ENCODE assay signal across 2 cellular contexts in the genomic region with DNA sequence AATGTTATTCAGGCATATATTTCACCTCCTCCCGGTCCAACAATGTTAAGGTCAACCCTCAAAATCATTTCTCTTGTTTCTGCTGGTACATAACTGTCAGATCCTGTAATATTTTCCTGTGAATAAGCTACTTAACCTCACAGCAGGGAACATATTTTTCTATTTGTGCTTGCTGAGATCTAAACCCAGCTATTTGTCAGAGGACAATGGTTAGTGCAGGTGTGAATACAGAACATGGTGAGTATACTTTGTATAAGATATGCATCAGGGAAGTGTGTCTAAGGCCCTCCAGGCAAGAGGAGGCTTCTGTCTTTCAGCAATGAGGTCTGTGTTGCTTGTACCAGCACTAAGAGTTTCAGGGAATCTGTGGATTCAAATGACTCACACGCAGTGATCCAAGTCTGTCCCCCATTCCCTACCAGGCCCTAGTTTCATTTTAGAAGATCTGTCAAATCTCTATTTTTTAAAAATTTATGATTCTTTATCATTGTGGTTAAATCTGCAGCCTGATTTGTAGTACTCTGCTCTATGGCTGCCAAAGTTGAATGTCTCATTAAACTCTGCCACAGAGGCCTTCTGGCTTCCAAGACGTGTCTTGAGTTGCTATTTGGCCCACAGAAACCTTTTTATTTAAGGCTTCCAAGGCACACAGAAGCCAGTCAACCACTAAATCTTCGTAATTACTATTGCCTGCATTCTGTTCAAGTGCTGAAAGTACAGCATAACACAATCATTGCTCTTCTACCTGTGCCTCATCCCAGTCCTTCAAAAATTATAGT.
TF ChIP-seq lines count a peak whose summit lies in the region.

No MANE protein-coding gene starts in this region.

TF ChIP-seq in SK-N-SH treated with all-trans-retinoic acid at 6 μM for 48 hours, 23 proteins besides CTCF, POLR2A, EP300 and RAD21:
- TF ChIP-seq RARB (CRISPR knock-in tag; IDR thresholded peaks at IDR 0.05) (peak; percentile 43; the same call in 1 of the 2 replicates), TOX (CRISPR knock-in tag; IDR thresholded peaks at IDR 0.05; ENCODE audit: borderline replicate concordance) (peak; percentile 79; the same call in 1 of the 2 replicates), CREB5 (CRISPR knock-in tag; IDR thresholded peaks at IDR 0.05; ENCODE audit: low read depth) (no peak), ZNF565 (CRISPR knock-in tag; conservative IDR thresholded peaks at IDR 0.05; ENCODE audit: low read depth) (no peak)

TF ChIP-seq in SK-N-SH, 30 proteins besides CTCF, POLR2A, EP300 and RAD21:
- TF ChIP-seq NRF1 (IDR thresholded peaks at IDR 0.05; ENCODE audit: low read depth, low read length) (no peak), MXI1 (IDR thresholded peaks at IDR 0.05; ENCODE audit: low read depth, low read length) (no peak), GABPA (IDR thresholded peaks at IDR 0.05; ENCODE audit: low read depth) (no peak), POLR2AphosphoS5 (IDR thresholded peaks at IDR 0.05; ENCODE audit: low read depth, low read length) (no peak), NFIC (IDR thresholded peaks at IDR 0.05; ENCODE audit: borderline replicate concordance) (no peak), JUND (IDR thresholded peaks at IDR 0.05) (no peak), FOSL2 (IDR thresholded peaks at IDR 0.05; ENCODE audit: borderline replicate concordance, low read depth) (no peak), FOXJ3 (CRISPR knock-in tag; IDR thresholded peaks at IDR 0.05) (no peak), RFX5 (IDR thresholded peaks at IDR 0.05; ENCODE audit: low read length) (no peak), TAF1 (IDR thresholded peaks at IDR 0.05; ENCODE audit: borderline replicate concordance, low read depth, low read length) (no peak), EZH2phosphoT487 (IDR thresholded peaks at IDR 0.05; ENCODE audit: borderline replicate concordance, low read depth) (no peak), ELF1 (IDR thresholded peaks at IDR 0.05) (no peak)
- TF ChIP-seq, protein P1, sequence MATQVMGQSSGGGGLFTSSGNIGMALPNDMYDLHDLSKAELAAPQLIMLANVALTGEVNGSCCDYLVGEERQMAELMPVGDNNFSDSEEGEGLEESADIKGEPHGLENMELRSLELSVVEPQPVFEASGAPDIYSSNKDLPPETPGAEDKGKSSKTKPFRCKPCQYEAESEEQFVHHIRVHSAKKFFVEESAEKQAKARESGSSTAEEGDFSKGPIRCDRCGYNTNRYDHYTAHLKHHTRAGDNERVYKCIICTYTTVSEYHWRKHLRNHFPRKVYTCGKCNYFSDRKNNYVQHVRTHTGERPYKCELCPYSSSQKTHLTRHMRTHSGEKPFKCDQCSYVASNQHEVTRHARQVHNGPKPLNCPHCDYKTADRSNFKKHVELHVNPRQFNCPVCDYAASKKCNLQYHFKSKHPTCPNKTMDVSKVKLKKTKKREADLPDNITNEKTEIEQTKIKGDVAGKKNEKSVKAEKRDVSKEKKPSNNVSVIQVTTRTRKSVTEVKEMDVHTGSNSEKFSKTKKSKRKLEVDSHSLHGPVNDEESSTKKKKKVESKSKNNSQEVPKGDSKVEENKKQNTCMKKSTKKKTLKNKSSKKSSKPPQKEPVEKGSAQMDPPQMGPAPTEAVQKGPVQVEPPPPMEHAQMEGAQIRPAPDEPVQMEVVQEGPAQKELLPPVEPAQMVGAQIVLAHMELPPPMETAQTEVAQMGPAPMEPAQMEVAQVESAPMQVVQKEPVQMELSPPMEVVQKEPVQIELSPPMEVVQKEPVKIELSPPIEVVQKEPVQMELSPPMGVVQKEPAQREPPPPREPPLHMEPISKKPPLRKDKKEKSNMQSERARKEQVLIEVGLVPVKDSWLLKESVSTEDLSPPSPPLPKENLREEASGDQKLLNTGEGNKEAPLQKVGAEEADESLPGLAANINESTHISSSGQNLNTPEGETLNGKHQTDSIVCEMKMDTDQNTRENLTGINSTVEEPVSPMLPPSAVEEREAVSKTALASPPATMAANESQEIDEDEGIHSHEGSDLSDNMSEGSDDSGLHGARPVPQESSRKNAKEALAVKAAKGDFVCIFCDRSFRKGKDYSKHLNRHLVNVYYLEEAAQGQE (IDR thresholded peaks at IDR 0.05; ENCODE audit: low read depth, low read length), result no peak
- TF ChIP-seq, protein P2, sequence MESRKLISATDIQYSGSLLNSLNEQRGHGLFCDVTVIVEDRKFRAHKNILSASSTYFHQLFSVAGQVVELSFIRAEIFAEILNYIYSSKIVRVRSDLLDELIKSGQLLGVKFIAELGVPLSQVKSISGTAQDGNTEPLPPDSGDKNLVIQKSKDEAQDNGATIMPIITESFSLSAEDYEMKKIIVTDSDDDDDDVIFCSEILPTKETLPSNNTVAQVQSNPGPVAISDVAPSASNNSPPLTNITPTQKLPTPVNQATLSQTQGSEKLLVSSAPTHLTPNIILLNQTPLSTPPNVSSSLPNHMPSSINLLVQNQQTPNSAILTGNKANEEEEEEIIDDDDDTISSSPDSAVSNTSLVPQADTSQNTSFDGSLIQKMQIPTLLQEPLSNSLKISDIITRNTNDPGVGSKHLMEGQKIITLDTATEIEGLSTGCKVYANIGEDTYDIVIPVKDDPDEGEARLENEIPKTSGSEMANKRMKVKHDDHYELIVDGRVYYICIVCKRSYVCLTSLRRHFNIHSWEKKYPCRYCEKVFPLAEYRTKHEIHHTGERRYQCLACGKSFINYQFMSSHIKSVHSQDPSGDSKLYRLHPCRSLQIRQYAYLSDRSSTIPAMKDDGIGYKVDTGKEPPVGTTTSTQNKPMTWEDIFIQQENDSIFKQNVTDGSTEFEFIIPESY (IDR thresholded peaks at IDR 0.05; ENCODE audit: borderline replicate concordance, low read depth), result no peak
